In genomic region chr1:30148676-30149075, GRCh38 we compare ENCODE assay signal across 25 cellular contexts.
"Had no signal": no experiment of that assay in that cellular context is flagged by ENCODE, and none has a peak within 500 bp of the region (broad histone marks: within the 10 kb centered on the region; RNA-seq: fewer than 3 reads in every experiment).

No MANE protein-coding gene starts in this region.

- H3K27ac Mint-ChIP-seq: naive thymus-derived CD8-positive, alpha-beta T cell; nephron; stimulated activated memory B cell treated with anti-CD40 and anti-IgM and Interleukin-4, amounts not matched to agents 10 μg/mL and 1 μg/mL and 100 μg/mL, for 72 hours; stimulated activated naive CD8-positive, alpha-beta T cell treated with anti-CD3 and anti-CD28 coated beads, Interleukin-15, amount 100 ng/mL, for 72 hours had no signal

- H3K36me3 ChIP-seq: left lung, lower lobe of right lung, right lobe of liver, tibial nerve, upper lobe of left lung had no signal

- DNase-seq: hippocampal formation; kidney; left colon; left lung; lower lobe of right lung; mammary epithelial cell; mesenchymal stem cell; naive thymus-derived CD8-positive, alpha-beta T cell; nucleus accumbens; psoas muscle; right lobe of liver; stimulated activated CD4-positive, alpha-beta T cell treated with anti-CD3 and anti-CD28 coated beads, Interleukin-1b, Interleukin-23, amount 100 ng/mL, for 48 hours; stimulated activated CD4-positive, alpha-beta T cell treated with anti-CD3 and anti-CD28 coated beads, Interleukin-2, amount 100 ng/mL, for 48 hours; stimulated activated CD4-positive, alpha-beta T cell treated with anti-CD3 and anti-CD28 coated beads, Interleukin-4, amount 100 ng/mL, for 4 hours; stimulated activated CD8-positive, alpha-beta memory T cell treated with anti-CD3 and anti-CD28 coated beads, Interleukin-4, amount 100 ng/mL, for 48 hours; stimulated activated naive CD4-positive, alpha-beta T cell treated with Interleukin-2 at 50 U/mL for 16 hours; stimulated activated naive CD8-positive, alpha-beta T cell treated with anti-CD3 and anti-CD28 coated beads, Interleukin-15, amount 100 ng/mL, for 72 hours; substantia nigra; upper lobe of left lung had no signal

- H3K4me1 Mint-ChIP-seq: nephron; neural crest cell; stimulated activated memory B cell treated with anti-CD40 and anti-IgM and Interleukin-4, amounts not matched to agents 10 μg/mL and 1 μg/mL and 100 μg/mL, for 72 hours; stimulated activated naive CD8-positive, alpha-beta T cell treated with anti-CD3 and anti-CD28 coated beads, Interleukin-15, amount 100 ng/mL, for 72 hours had no signal

- H3K4me2 ChIP-seq: smooth muscle cell had no signal

- H3K9me3 ChIP-seq: psoas muscle, right lobe of liver had no signal

- H3K36me3 Mint-ChIP-seq: stimulated activated memory B cell treated with anti-CD40 and anti-IgM and Interleukin-4, amounts not matched to agents 10 μg/mL and 1 μg/mL and 100 μg/mL, for 72 hours had no signal

- H3K4me1 ChIP-seq: left lung, lower lobe of right lung, parathyroid adenoma, psoas muscle, right lobe of liver, tibial nerve, upper lobe of left lung had no signal

- H3K27ac ChIP-seq: left lung, lower lobe of right lung, parathyroid adenoma, psoas muscle, right lobe of liver, tibial nerve, upper lobe of left lung had no signal

- H3K79me2 ChIP-seq: parathyroid adenoma had no signal

- H3K9ac ChIP-seq: parathyroid adenoma had no signal

- H2AFZ ChIP-seq: parathyroid adenoma had no signal

- H3K4me3 ChIP-seq: left lung, lower lobe of right lung, psoas muscle, right lobe of liver, smooth muscle cell, tibial nerve, upper lobe of left lung had no signal

- ATAC-seq: left colon; left lung; lower lobe of right lung; naive thymus-derived CD8-positive, alpha-beta T cell; psoas muscle; right lobe of liver; stimulated activated memory B cell treated with anti-CD40 and anti-IgM and Interleukin-4, amounts not matched to agents 10 μg/mL and 1 μg/mL and 100 μg/mL, for 72 hours; stimulated activated naive CD8-positive, alpha-beta T cell treated with anti-CD3 and anti-CD28 coated beads, Interleukin-15, amount 100 ng/mL, for 72 hours had no signal

- H3K4me3 Mint-ChIP-seq: naive thymus-derived CD8-positive, alpha-beta T cell; nephron; neural crest cell; stimulated activated memory B cell treated with anti-CD40 and anti-IgM and Interleukin-4, amounts not matched to agents 10 μg/mL and 1 μg/mL and 100 μg/mL, for 72 hours; stimulated activated naive CD8-positive, alpha-beta T cell treated with anti-CD3 and anti-CD28 coated beads, Interleukin-15, amount 100 ng/mL, for 72 hours had no signal

- H3K27me3 ChIP-seq: right lobe of liver, tibial nerve, upper lobe of left lung had no signal
